In the genomic region with DNA sequence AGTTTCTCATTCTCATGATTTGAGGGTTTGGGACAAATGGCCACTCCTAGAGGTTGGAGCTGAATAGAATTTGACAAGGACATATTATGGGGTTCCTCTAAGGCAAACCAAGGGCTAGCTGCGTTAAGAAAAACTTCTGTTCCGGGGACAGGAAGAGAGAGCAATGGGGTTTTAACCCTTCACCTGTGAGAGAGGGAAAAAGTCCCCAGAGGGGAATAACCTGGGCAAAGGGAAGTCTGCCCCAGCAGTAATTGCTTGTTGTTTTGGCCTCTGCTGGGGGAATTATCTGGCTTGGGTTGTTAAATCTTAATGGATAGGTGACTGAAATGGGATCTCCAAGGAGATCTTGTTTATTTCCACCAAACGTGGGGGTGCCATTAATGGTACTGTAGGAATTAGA, we compare ENCODE assay signal across 25 cellular contexts.
"Had no signal": no experiment of that assay in that cellular context is flagged by ENCODE, and none has a peak within 500 bp of the region (broad histone marks: within the 10 kb centered on the region; RNA-seq: fewer than 3 reads in every experiment).

No MANE protein-coding gene starts in this region.

- H3K4me1 Mint-ChIP-seq: memory B cell; mesothelial cell of epicardium; natural killer cell; neural crest cell; stimulated activated memory B cell treated with anti-CD40 and anti-IgM and Interleukin-4, amounts not matched to agents 10 μg/mL and 1 μg/mL and 100 μg/mL, for 72 hours; stimulated activated naive CD8-positive, alpha-beta T cell treated with anti-CD3 and anti-CD28 coated beads, Interleukin-15, amount 100 ng/mL, for 72 hours had no signal

- H3K4me2 ChIP-seq: hepatocyte had no signal

- FAIRE-seq: endothelial cell of umbilical vein, kidney had no signal

- H3K4me1 ChIP-seq: foreskin keratinocyte, left ventricle myocardium inferior, lower lobe of right lung, spleen, testis, tibial nerve had no signal

- H2AFZ ChIP-seq: hepatocyte had no signal

- H3K9me3 ChIP-seq: lower lobe of right lung, testis had no signal

- DNase-seq: effector CD4-positive, alpha-beta T cell; endodermal cell; erythroblast; foreskin keratinocyte; head of caudate nucleus; kidney; left cardiac atrium; left ventricle myocardium inferior; lower lobe of right lung; natural killer cell; posterior cingulate gyrus; spleen; stimulated activated CD4-positive, alpha-beta T cell treated with anti-CD3 and anti-CD28 coated beads, Interleukin-15, amount 100 ng/mL, for 24 hours; stimulated activated CD4-positive, alpha-beta T cell treated with anti-CD3 and anti-CD28 coated beads, Interleukin-1b, Interleukin-23, amount 100 ng/mL, for 48 hours; stimulated activated CD4-positive, alpha-beta T cell treated with anti-CD3 and anti-CD28 coated beads, Interleukin-4, amount 100 ng/mL, for 24 hours; stimulated activated naive CD8-positive, alpha-beta T cell treated with anti-CD3 and anti-CD28 coated beads, Interleukin-15, amount 100 ng/mL, for 72 hours; testis had no signal

- H3K79me2 ChIP-seq: hepatocyte had no signal

- H3K27me3 Mint-ChIP-seq: stimulated activated memory B cell treated with anti-CD40 and anti-IgM and Interleukin-4, amounts not matched to agents 10 μg/mL and 1 μg/mL and 100 μg/mL, for 72 hours had no signal

- H3K4me3 Mint-ChIP-seq: endodermal cell; memory B cell; mesothelial cell of epicardium; natural killer cell; neural crest cell; stimulated activated memory B cell treated with anti-CD40 and anti-IgM and Interleukin-4, amounts not matched to agents 10 μg/mL and 1 μg/mL and 100 μg/mL, for 72 hours; stimulated activated naive CD8-positive, alpha-beta T cell treated with anti-CD3 and anti-CD28 coated beads, Interleukin-15, amount 100 ng/mL, for 72 hours had no signal

- ATAC-seq: foreskin keratinocyte; left cardiac atrium; lower lobe of right lung; natural killer cell; sciatic nerve; stimulated activated naive CD8-positive, alpha-beta T cell treated with anti-CD3 and anti-CD28 coated beads, Interleukin-15, amount 100 ng/mL, for 72 hours had no signal

- H3K27me3 ChIP-seq: foreskin keratinocyte, hepatocyte, spleen, testis, tibial nerve had no signal

- H3K27ac ChIP-seq: foreskin keratinocyte, hepatocyte, left ventricle myocardium inferior, lower lobe of right lung, spleen, testis, tibial nerve had no signal

- H3K4me3 ChIP-seq: hepatocyte, left ventricle myocardium inferior, lower lobe of right lung, spleen, testis, tibial nerve had no signal

- H3K27ac Mint-ChIP-seq: endodermal cell; memory B cell; mesothelial cell of epicardium; natural killer cell; stimulated activated memory B cell treated with anti-CD40 and anti-IgM and Interleukin-4, amounts not matched to agents 10 μg/mL and 1 μg/mL and 100 μg/mL, for 72 hours; stimulated activated naive CD8-positive, alpha-beta T cell treated with anti-CD3 and anti-CD28 coated beads, Interleukin-15, amount 100 ng/mL, for 72 hours had no signal

- H3K36me3 ChIP-seq: left ventricle myocardium inferior, lower lobe of right lung, spleen, tibial nerve had no signal

- H3K36me3 Mint-ChIP-seq: memory B cell; mesothelial cell of epicardium; natural killer cell; stimulated activated memory B cell treated with anti-CD40 and anti-IgM and Interleukin-4, amounts not matched to agents 10 μg/mL and 1 μg/mL and 100 μg/mL, for 72 hours had no signal
